ENCODE assay signal across 8 cellular contexts in the genomic region with DNA sequence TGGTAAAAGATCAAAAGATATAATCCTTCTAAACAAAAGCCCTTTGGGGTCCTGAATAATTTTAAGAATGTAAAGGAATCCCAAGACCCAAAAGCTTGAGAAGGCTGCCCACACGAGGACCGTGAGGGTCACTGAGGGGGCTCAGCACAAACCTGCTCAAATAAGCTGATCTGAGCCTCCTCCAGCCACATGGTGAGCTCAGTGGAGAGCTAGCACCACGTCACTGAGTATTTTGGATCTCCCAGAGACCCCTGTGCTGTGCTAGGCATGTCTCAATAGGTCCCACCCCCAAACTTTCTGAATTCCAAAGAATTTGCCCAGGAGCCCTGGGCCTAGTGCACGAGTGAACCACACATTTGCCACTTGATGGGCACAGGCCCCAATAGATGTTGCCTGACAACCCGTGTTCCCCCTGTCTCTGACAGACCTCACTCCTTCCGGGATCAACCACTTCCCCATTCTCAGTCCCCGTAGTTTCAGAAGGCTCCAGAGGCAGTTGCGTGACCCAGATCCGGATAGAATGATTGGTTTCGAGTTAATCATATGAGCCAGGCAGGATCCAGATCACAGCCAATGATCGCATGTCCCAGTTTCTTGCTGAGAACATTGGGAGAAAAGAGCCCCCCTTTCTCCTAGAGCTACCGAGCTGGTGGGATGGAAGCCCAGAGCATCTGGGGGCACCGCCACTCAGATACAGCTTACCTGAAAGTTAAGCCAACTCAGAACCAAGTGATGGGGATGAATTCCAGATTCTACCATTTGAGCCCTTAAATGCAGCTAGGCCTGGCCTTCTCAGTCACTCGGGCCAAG.
DNase-seq lines count a peak whose midpoint lies in the region; ATAC-seq lines count a peak whose summit lies in the region.

No MANE protein-coding gene starts in this region.

- no peaks in the 10 kb centered on the region for H3K36me3 ChIP-seq in mesendoderm (ENCODE audit: control insufficient read depth, insufficient read depth, low read length)

- no peak overlapping the region for H4K8ac ChIP-seq in mesendoderm (ENCODE audit: low read depth, low read length)

- peaks cover 2 to 4% of the 10 kb centered on the region in 2 donors for H3K9me3 Mint-ChIP-seq in stimulated activated naive B cell treated with anti-CD40 and anti-IgM and Interleukin-4, amounts not matched to agents 10 μg/mL and 1 μg/mL and 100 μg/mL, for 72 hours

- H3K79me1 ChIP-seq in mesendoderm (ENCODE audit: low read length) = no peaks in the 10 kb centered on the region

- H3K79me2 ChIP-seq in mesendoderm (ENCODE audit: control insufficient read depth, insufficient read depth, low read length) = no peaks in the 10 kb centered on the region

- no peak overlapping the region for H3K4ac ChIP-seq in mesendoderm (ENCODE audit: low read depth, low read length)

- no peak overlapping the region for H3K4me3 ChIP-seq in mesendoderm (ENCODE audit: low read length)

- no peak overlapping the region for H4K5ac ChIP-seq in mesendoderm (ENCODE audit: low read length)

- no peak overlapping the region for H3K23ac ChIP-seq in mesendoderm (ENCODE audit: low read length)

- H3K4me3 Mint-ChIP-seq in stimulated activated naive B cell treated with anti-CD40 and anti-IgM and Interleukin-4, amounts not matched to agents 10 μg/mL and 1 μg/mL and 100 μg/mL, for 72 hours = no peak overlapping the region

- H2BK5ac ChIP-seq in mesendoderm (ENCODE audit: low read length) = no peak overlapping the region

- DNase-seq in globus pallidus (ENCODE audit: low spot score) (peak; percentile 57), mesendoderm (no peak), NCI-H526 (lab: John Stamatoyannopoulos, UW) (no peak)
- DNase-seq in stimulated activated naive B cell treated with anti-CD40 and anti-IgM and Interleukin-4, amounts not matched to agents 10 μg/mL and 1 μg/mL and 100 μg/mL, for 72 hours = peak; percentile 56
- no peak for DNase-seq in stimulated activated naive CD4-positive, alpha-beta T cell (lab: John Stamatoyannopoulos, UW)

- H3K27me3 ChIP-seq in mesendoderm (ENCODE audit: insufficient read depth, low read length, poor library complexity) = no peaks in the 10 kb centered on the region

- H3K27ac ChIP-seq in mesendoderm (ENCODE audit: low read depth, low read length) = no peak overlapping the region

- no CpG with 5 or more reads among the region's 14 CpGs for WGBS in mesendoderm (ENCODE audit: extremely low coverage, insufficient coverage, low lambda C conversion rate)

- no peak overlapping the region for H2AK5ac ChIP-seq in mesendoderm (ENCODE audit: low read length)

- peaks cover 8 to 10% of the 10 kb centered on the region in 2 donors for H3K4me1 Mint-ChIP-seq in stimulated activated naive B cell treated with anti-CD40 and anti-IgM and Interleukin-4, amounts not matched to agents 10 μg/mL and 1 μg/mL and 100 μg/mL, for 72 hours

- H3K9ac ChIP-seq in mesendoderm (ENCODE audit: low read length) = no peak overlapping the region

- no peak overlapping the region for H3K56ac ChIP-seq in mesendoderm (ENCODE audit: low read length)

- no peaks in the 10 kb centered on the region for H3K36me3 Mint-ChIP-seq in stimulated activated naive B cell treated with anti-CD40 and anti-IgM and Interleukin-4, amounts not matched to agents 10 μg/mL and 1 μg/mL and 100 μg/mL, for 72 hours

- peak overlapping the region; percentile 65 for H3K27ac Mint-ChIP-seq in stimulated activated naive B cell treated with anti-CD40 and anti-IgM and Interleukin-4, amounts not matched to agents 10 μg/mL and 1 μg/mL and 100 μg/mL, for 72 hours

- no peaks in the 10 kb centered on the region for H3K4me1 ChIP-seq in mesendoderm (ENCODE audit: control insufficient read depth, low read depth, low read length)

- no peak overlapping the region for H2BK15ac ChIP-seq in mesendoderm (replicated peaks; ENCODE audit: low read depth)

- H3K27me3 Mint-ChIP-seq in stimulated activated naive B cell treated with anti-CD40 and anti-IgM and Interleukin-4, amounts not matched to agents 10 μg/mL and 1 μg/mL and 100 μg/mL, for 72 hours = no peaks in the 10 kb centered on the region

- no peak overlapping the region for H2BK120ac ChIP-seq in mesendoderm (ENCODE audit: low read depth, low read length)

- H3K4me2 ChIP-seq in mesendoderm (ENCODE audit: low read length) = no peak overlapping the region

- H3K18ac ChIP-seq in mesendoderm (ENCODE audit: low read length) = no peak overlapping the region

- peak; percentile 84 for ATAC-seq in GM19463 (IDR thresholded peaks at IDR 0.05; ENCODE audit: unreplicated experiment)
- peak; percentile 74 for ATAC-seq in HG03565 (IDR thresholded peaks at IDR 0.05; ENCODE audit: unreplicated experiment)
- peak; percentile 95 to 98 for ATAC-seq in stimulated activated naive B cell treated with anti-CD40 and anti-IgM and Interleukin-4, amounts not matched to agents 10 μg/mL and 1 μg/mL and 100 μg/mL, for 72 hours (replicated peaks)
- no peak for ATAC-seq in HG02884 (IDR thresholded peaks at IDR 0.05; ENCODE audit: unreplicated experiment)

Comparison
In these comparisons a context has a peak if more than half of its experiments do, and no peak if none do; other contexts are left out.
1. DNase-seq: peak in globus pallidus (single experiment) and stimulated activated naive B cell treated with anti-CD40 and anti-IgM and Interleukin-4, amounts not matched to agents 10 μg/mL and 1 μg/mL and 100 μg/mL, for 72 hours (single experiment); none in mesendoderm (single experiment), stimulated activated naive CD4-positive, alpha-beta T cell (0 of 6) and NCI-H526 (0 of 2).